In genomic region chr10:104120903-104121484, GRCh38 we compare ENCODE assay signal across 8 cellular contexts.
DNase-seq lines count a peak whose midpoint lies in the region; ATAC-seq and TF ChIP-seq lines count a peak whose summit lies in the region.

No MANE protein-coding gene starts in this region.

- peak; percentile 34 for ATAC-seq in GM19463 (IDR thresholded peaks at IDR 0.05; ENCODE audit: unreplicated experiment)
- ATAC-seq in stimulated activated naive CD8-positive, alpha-beta T cell treated with anti-CD3 and anti-CD28 coated beads, Interleukin-15, Interleukin-2, amounts not matched to agents 100 U/mL and 50 U/mL, for 24 hours = peak; percentile 41

- DNase-seq in RWPE1 (ENCODE audit: low spot score) (peak; percentile 92), fibroblast of the conjunctiva (ENCODE audit: low read depth) (peak; percentile 97)
- peak; percentile 94 for DNase-seq in activated effector memory CD4-positive, alpha-beta T cell treated with anti-CD3 and anti-CD28 coated beads, Interleukin-2, amount 50 U/mL, for 16 hours
- DNase-seq in stimulated activated naive CD8-positive, alpha-beta T cell treated with anti-CD3 and anti-CD28 coated beads, Interleukin-15, Interleukin-2, amounts not matched to agents 100 U/mL and 50 U/mL, for 24 hours = peak; percentile 88

- peak overlapping the region; percentile 60 to 92 (median 80) for H3K4me3 ChIP-seq in BLaER1 treated with 17β-estradiol and CSF1 and Interleukin-3, amounts not matched to agents 10 nM and 100 nM
- H3K4me3 ChIP-seq in HUES48 (ENCODE audit: low read depth, low read length) = peak overlapping the region; percentile 74

- H3K27ac ChIP-seq in BLaER1 treated with 17β-estradiol and CSF1 and Interleukin-3, amounts not matched to agents 10 nM and 100 nM = peak overlapping the region; percentile 86 to 100 (median 99)
- H3K27ac ChIP-seq in HUES48 (ENCODE audit: low read depth, low read length) (peak overlapping the region; percentile 100), RWPE1 (peak overlapping the region; percentile 100)

- no peaks in the 10 kb centered on the region for H3K9me3 ChIP-seq in BLaER1 treated with 17β-estradiol and CSF1 and Interleukin-3, amounts not matched to agents 10 nM and 100 nM (replicated peaks in 1 of 11)
- no peaks in the 10 kb centered on the region for H3K9me3 ChIP-seq in HUES48 (ENCODE audit: control insufficient read depth, insufficient read depth, low read length)

- no peaks in the 10 kb centered on the region for H3K27me3 ChIP-seq in BLaER1 treated with 17β-estradiol and CSF1 and Interleukin-3, amounts not matched to agents 10 nM and 100 nM
- H3K27me3 ChIP-seq in HUES48 (ENCODE audit: control insufficient read depth, insufficient read depth, low read length) = no peaks in the 10 kb centered on the region

- peak overlapping the region; percentile 97 to 100 (median 100) for H3K27ac Mint-ChIP-seq in nephron

- peaks cover 5% of the 10 kb centered on the region for H3K27me3 Mint-ChIP-seq in nephron (ENCODE audit: low read depth)

- peaks cover 3% of the 10 kb centered on the region for H3K36me3 Mint-ChIP-seq in nephron (ENCODE audit: low read depth)

- H3K9me3 Mint-ChIP-seq in nephron = no peaks in the 10 kb centered on the region

- H3K36me3 ChIP-seq in BLaER1 treated with 17β-estradiol and CSF1 and Interleukin-3, amounts not matched to agents 10 nM and 100 nM = peaks cover 0 to 15% (median 12%) of the 10 kb centered on the region in 11 experiments; a peak in 7 of 22 replicates
- H3K36me3 ChIP-seq in HUES48 (ENCODE audit: control insufficient read depth, insufficient read depth, low read length) = no peaks in the 10 kb centered on the region

- TF ChIP-seq CTCF in RWPE1 (conservative IDR thresholded peaks at IDR 0.05; ENCODE audit: low read depth) (no peak), nephron (IDR thresholded peaks at IDR 0.05; ENCODE audit: unreplicated experiment in 3 of 3) (no peak)

- H3K4me3 Mint-ChIP-seq in nephron = peak overlapping the region; percentile 93 to 97 (median 96)

- POLR2A ChIA-PET in RWPE1 (lab: Yijun Ruan, JAX; ENCODE audit: low non-redundant PET) = interaction anchor here (0.6 to 1.4 kb wide), 5 partner anchors 12 to 61 kb away, joined by 3 to 8 read pairs (median 4); no protein-coding TSS in a partner anchor

- H3K4me1 Mint-ChIP-seq in nephron = peaks cover 31% of the 10 kb centered on the region

- peak overlapping the region; percentile 82 to 93 (median 86) for H3K4me2 ChIP-seq in BLaER1 treated with 17β-estradiol and CSF1 and Interleukin-3, amounts not matched to agents 10 nM and 100 nM

- H4K20me1 ChIP-seq in BLaER1 treated with 17β-estradiol and CSF1 and Interleukin-3, amounts not matched to agents 10 nM and 100 nM = no peaks in the 10 kb centered on the region

- peak overlapping the region; percentile 88 to 100 (median 97) for H3K9ac ChIP-seq in BLaER1 treated with 17β-estradiol and CSF1 and Interleukin-3, amounts not matched to agents 10 nM and 100 nM
- peak overlapping the region; percentile 86 for H3K9ac ChIP-seq in HUES48 (ENCODE audit: low read depth, low read length)

- CTCF ChIA-PET in RWPE1 (lab: Yijun Ruan, JAX) = interaction anchor here (0.5 to 3.2 kb wide), 15 partner anchors 11 to 519 kb away, joined by 3 to 15 read pairs (median 5); no protein-coding TSS in a partner anchor

- peaks cover 19 to 40% (median 28%) of the 10 kb centered on the region in 10 experiments for H3K4me1 ChIP-seq in BLaER1 treated with 17β-estradiol and CSF1 and Interleukin-3, amounts not matched to agents 10 nM and 100 nM
- H3K4me1 ChIP-seq in HUES48 (ENCODE audit: control insufficient read depth, insufficient read depth, low read length) = peaks cover 11% of the 10 kb centered on the region

Comparison
In these comparisons a context has a peak if more than half of its experiments do, and no peak if none do; other contexts are left out.
1. Peak in every context shown above with its lines: DNase-seq, ATAC-seq, H3K4me3 ChIP-seq and H3K27ac ChIP-seq.